33 cellular contexts compared by ENCODE assay signal in the genomic region with DNA sequence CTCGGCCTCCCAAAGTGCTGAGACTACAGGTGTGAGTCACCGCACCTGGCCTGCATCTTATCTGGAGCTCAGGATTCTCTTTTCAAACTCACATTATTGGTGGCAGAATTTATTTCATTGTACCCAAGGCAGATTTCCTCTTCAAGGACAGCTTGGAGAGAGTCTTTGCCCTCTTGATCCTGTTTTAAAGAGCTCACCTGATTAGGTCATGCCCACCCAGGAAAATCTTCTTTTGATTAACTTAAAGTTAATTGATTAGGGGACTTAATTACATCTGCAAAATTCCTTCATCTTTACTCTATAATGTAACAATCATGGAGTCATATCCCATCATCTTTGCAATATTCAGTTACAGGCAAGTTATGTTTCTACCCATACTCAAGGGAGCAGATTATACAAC.
"Had no signal": no experiment of that assay in that cellular context is flagged by ENCODE, and none has a peak within 500 bp of the region (broad histone marks: within the 10 kb centered on the region; RNA-seq: fewer than 3 reads in every experiment).

No MANE protein-coding gene starts in this region.

- ATAC-seq: activated naive CD4-positive, alpha-beta T cell treated with anti-CD3 and anti-CD28 coated beads, Interleukin-2, amount 50 U/mL, for 72 hours; activated naive CD8-positive, alpha-beta T cell treated with anti-CD3 and anti-CD28 coated beads, Interleukin-2, amount 50 U/mL, for 24 hours; activated T-cell treated with anti-CD3 and anti-CD28 coated beads, Interleukin-2, amount 50 U/mL, for 4 hours; activated T-cell treated with anti-CD3 and anti-CD28 coated beads, Interleukin-2, amount 50 U/mL, for 72 hours; activated T-helper 17 cell treated with anti-CD3 and anti-CD28 coated beads, Interleukin-2, amount 50 U/mL, for 72 hours; body of pancreas had no signal

- H3K27ac ChIP-seq: adrenal gland, ascending aorta, body of pancreas, brain microvascular endothelial cell, breast epithelium, cardiac muscle cell had no signal

- FAIRE-seq: astrocyte, bronchial epithelial cell had no signal

- DNase-seq: activated effector memory CD4-positive, alpha-beta T cell treated with anti-CD3 and anti-CD28 coated beads, Interleukin-2, amount 50 U/mL, for 16 hours; activated effector memory CD4-positive, alpha-beta T cell treated with Interleukin-2 at 50 U/mL for 16 hours; activated gamma-delta T cell; activated gamma-delta T cell treated with Interleukin-2 at 50 U/mL for 16 hours; activated naive CD4-positive, alpha-beta T cell; activated naive CD4-positive, alpha-beta T cell treated with anti-CD3 and anti-CD28 coated beads for 36 hours; activated naive CD4-positive, alpha-beta T cell treated with anti-CD3 and anti-CD28 coated beads, Interleukin-2, amount 10 ng/mL, durations not matched to agents 7 days and 5 days; activated naive CD4-positive, alpha-beta T cell treated with anti-CD3 and anti-CD28 coated beads, Interleukin-2, amount 50 U/mL, for 16 hours; activated naive CD4-positive, alpha-beta T cell treated with Interleukin-2 at 50 U/mL for 16 hours; activated naive CD8-positive, alpha-beta T cell treated with anti-CD3 and anti-CD28 coated beads for 36 hours; activated naive CD8-positive, alpha-beta T cell treated with anti-CD3 and anti-CD28 coated beads, Interleukin-2, amount 10 ng/mL, durations not matched to agents 7 days and 5 days; activated naive CD8-positive, alpha-beta T cell treated with anti-CD3 and anti-CD28 coated beads, Interleukin-2, amount 50 U/mL, for 24 hours; activated T-cell treated with anti-CD3 and anti-CD28 coated beads, Interleukin-2, amount 50 U/mL, for 24 hours; activated T-cell treated with anti-CD3 and anti-CD28 coated beads, Interleukin-2, amount 50 U/mL, for 4 hours; activated T-cell treated with anti-CD3 and anti-CD28 coated beads, Interleukin-2, amount 50 U/mL, for 48 hours; activated T-cell treated with anti-CD3 and anti-CD28 coated beads, Interleukin-2, amount 50 U/mL, for 72 hours; adrenal gland; amniotic stem cell; amygdala; anterior cingulate cortex; aorta; body of pancreas; brain microvascular endothelial cell; caudate nucleus; central memory CD4-positive, alpha-beta T cell; cerebellar nuclear complex had no signal

- H3K4me1 ChIP-seq: adrenal gland, body of pancreas, breast epithelium had no signal

- H3K36me3 ChIP-seq: adrenal gland, ascending aorta, brain microvascular endothelial cell, breast epithelium, cardiac muscle cell had no signal

- H3K9me3 ChIP-seq: adrenal gland, ascending aorta, body of pancreas, breast epithelium had no signal

- H3K4me3 ChIP-seq: adrenal gland, ascending aorta, body of pancreas, breast epithelium, cardiac muscle cell had no signal

- H3K27me3 ChIP-seq: adrenal gland, ascending aorta, body of pancreas, brain microvascular endothelial cell, breast epithelium, cardiac muscle cell had no signal
